ENCODE assay signal across 8 cellular contexts in genomic region chr1:109740615-109741373, GRCh38. TPM values are rescaled to one million over a fixed set of nuclear protein-coding genes. Genes with fewer than 3 reads are reported as not detected.
DNase-seq lines count a peak whose midpoint lies in the region; ATAC-seq and TF ChIP-seq lines count a peak whose summit lies in the region.

Gene GSTM3, minus strand, starts transcription at chr1:109741038. Its CDS starts 751 bp downstream, at chr1:109740287.

- TF ChIP-seq EP300 in stomach (IDR thresholded peaks at IDR 0.05): no peak

- TF ChIP-seq CTCF in BE2C (IDR thresholded peaks at IDR 0.05; ENCODE audit: low read depth, low read length) (no peak), brain (conservative IDR thresholded peaks at IDR 0.05) (peak in 1 of 2 experiments; percentile 25), stomach (IDR thresholded peaks at IDR 0.05) (no peak)

- H3K27ac ChIP-seq in HUES48 (ENCODE audit: low read depth, low read length) (no peak within 1 kb of the TSS), stomach (peak within 1 kb of the TSS; percentile 79 to 91 (median 84))

- no peaks in the 10 kb centered on the region for H3K4me1 ChIP-seq in BE2C
- H3K4me1 ChIP-seq in HUES48 (ENCODE audit: control insufficient read depth, insufficient read depth, low read length): no peaks in the 10 kb centered on the region
- peaks cover 23 to 34% (median 25%) of the 10 kb centered on the region in 4 donors for H3K4me1 ChIP-seq in stomach

- no peaks in the 10 kb centered on the region for H3K9me3 ChIP-seq in BE2C
- H3K9me3 ChIP-seq in HUES48 (ENCODE audit: control insufficient read depth, insufficient read depth, low read length): no peaks in the 10 kb centered on the region
- no peaks in the 10 kb centered on the region for H3K9me3 ChIP-seq in stomach

- ATAC-seq in HG02970 (IDR thresholded peaks at IDR 0.05; ENCODE audit: low FRiP score, unreplicated experiment) (no peak), HG03196 (IDR thresholded peaks at IDR 0.05; ENCODE audit: unreplicated experiment) (no peak)

- peaks cover 14% of the 10 kb centered on the region for H3K27me3 Mint-ChIP-seq in brain

- intact Hi-C loops in stomach (cut with DNase I; ENCODE audit: low total_unique reads): no loop called here

- H3K4me3 ChIP-seq in BE2C (ENCODE audit: low read depth, low read length) (peak within 1 kb of the TSS; percentile 65), HUES48 (ENCODE audit: low read depth, low read length) (peak within 1 kb of the TSS; percentile 70), stomach (peak within 1 kb of the TSS; percentile 63 to 89 (median 74))

- TF ChIP-seq POLR2A in stomach (IDR thresholded peaks at IDR 0.05): no peak

- peaks cover 23% of the 10 kb centered on the region for H3K4me1 Mint-ChIP-seq in brain

- 3 to 12% (median 4%) methylated on average over 8 to 10 of the region's 10 CpGs for WGBS in stomach, 5 donors

- H3K9me3 Mint-ChIP-seq in brain: no peaks in the 10 kb centered on the region

- peaks cover 7% of the 10 kb centered on the region; the same call in 1 of the 2 replicates for H3K36me3 ChIP-seq in BE2C
- H3K36me3 ChIP-seq in HUES48 (ENCODE audit: control insufficient read depth, insufficient read depth, low read length): no peaks in the 10 kb centered on the region
- peaks cover 17 to 26% (median 23%) of the 10 kb centered on the region in 4 donors for H3K36me3 ChIP-seq in stomach

- no peak for DNase-seq in BE2C
- peak; percentile 51 for DNase-seq in left kidney (ENCODE audit: low read depth, low spot score)
- DNase-seq in stomach: no peak
- no peak for DNase-seq in SK-N-DZ (ENCODE audit: low spot score)

- peak within 1 kb of the TSS; percentile 85 to 97 (median 86) for H3K27ac Mint-ChIP-seq in brain

- H3K4me3 Mint-ChIP-seq in brain: peak within 1 kb of the TSS; percentile 83 to 92 (median 86)

- H3K36me3 Mint-ChIP-seq in brain: peaks cover 23% of the 10 kb centered on the region

- peak within 1 kb of the TSS; percentile 25; the same call in 1 of the 2 replicates for H3K9ac ChIP-seq in HUES48 (ENCODE audit: low read depth, low read length)

- H3K27me3 ChIP-seq in BE2C (no peaks in the 10 kb centered on the region), HUES48 (ENCODE audit: control insufficient read depth, insufficient read depth, low read length) (peaks cover 46% of the 10 kb centered on the region), stomach (peaks cover 0 to 5% (median 0%) of the 10 kb centered on the region in 3 donors)

RNA-seq across cellular contexts. Expression of gene GSTM3, which starts in this region (rescaled TPM):
- 71.4 TPM for polyA plus RNA-seq in BE2C (2012; ENCODE audit: insufficient read depth, insufficient read length, low read depth)
- polyA plus RNA-seq in brain (ENCODE audit: insufficient read depth, low read depth, low replicate concordance): 107 TPM
- 100 to 1,000 TPM in 2 of 5 donors, 10 to 100 TPM in 3; 32.2 to 213 (median 84.6) TPM for total RNA-seq in stomach
- 100 to 1,000 TPM in 2 of 3 donors, 10 to 100 TPM in 1; 83.8 to 350 (median 194) TPM for polyA plus RNA-seq in stomach
- polyA plus RNA-seq in SK-N-DZ (2014; cell fraction: cytosol; rRNA removed): 127 and 135 TPM in 2 replicates
- polyA plus RNA-seq in SK-N-DZ (2014; cell fraction: nucleus; rRNA removed): 72.0 and 83.5 TPM in 2 replicates
